ENCODE assay signal across 20 cellular contexts in the genomic region with DNA sequence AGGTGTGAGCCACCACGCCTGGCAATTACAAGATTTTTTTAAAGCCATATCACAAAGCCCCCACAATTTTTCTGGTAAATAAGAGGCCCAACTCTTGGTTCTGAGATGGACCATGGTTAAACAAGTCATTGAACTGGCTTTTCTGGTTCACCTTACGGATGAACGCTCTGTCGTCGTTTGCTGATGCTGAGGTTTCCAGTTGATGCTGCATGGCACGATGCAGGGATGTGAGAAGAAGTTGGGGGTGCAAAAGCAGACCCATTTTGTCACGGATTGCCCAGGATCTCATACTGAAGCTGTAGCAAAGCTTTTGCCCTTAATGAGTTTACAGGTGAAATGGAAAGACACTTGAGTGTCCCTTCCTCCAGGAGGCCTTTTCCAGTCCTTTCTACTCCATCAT. TPM values are rescaled to one million over a fixed set of nuclear protein-coding genes. Genes with fewer than 3 reads are reported as not detected.
DNase-seq lines count a peak whose midpoint lies in the region; ATAC-seq and TF ChIP-seq lines count a peak whose summit lies in the region.
"Had no signal": no experiment of that assay in that cellular context is flagged by ENCODE, and none has a peak within 500 bp of the region (broad histone marks: within the 10 kb centered on the region; RNA-seq: fewer than 3 reads in every experiment).

No MANE protein-coding gene starts in this region.

- H3K27me3 ChIP-seq in vagina: no peaks in the 10 kb centered on the region

- no peak for ATAC-seq in stimulated activated naive CD8-positive, alpha-beta T cell treated with anti-CD3 and anti-CD28 coated beads, Interleukin-15, amount 100 ng/mL, for 72 hours
- ATAC-seq in GM21447 (IDR thresholded peaks at IDR 0.05; ENCODE audit: unreplicated experiment): no peak
- ATAC-seq: HepG2 had no signal

- DNase-seq in activated CD8-positive, alpha-beta memory T cell treated with anti-CD3 and anti-CD28 coated beads for 24 hours: peak; percentile 50
- no peak for DNase-seq in activated CD8-positive, alpha-beta memory T cell treated with anti-CD3 and anti-CD28 coated beads, Interleukin-2, amount 50 U/mL, for 4 hours
- no peak for DNase-seq in stimulated activated naive CD8-positive, alpha-beta T cell treated with anti-CD3 and anti-CD28 coated beads, Interleukin-15, amount 100 ng/mL, for 72 hours
- DNase-seq in coronary artery (ENCODE audit: low spot score) (peak; percentile 28), vagina (ENCODE audit: extremely low spot score in 2 of 2) (peak; percentile 52 to 58), GM20000 (ENCODE audit: low spot score) (no peak)
- DNase-seq: AML-193, EL, HFFc6, KG1, NCI-H1436, NCI-H2029, NCI-H774, PC-9 had no signal

- no peaks in the 10 kb centered on the region for H3K4me1 ChIP-seq in vagina

- H3K27ac ChIP-seq in coronary artery: no peak overlapping the region
- H3K27ac ChIP-seq in vagina: no peak overlapping the region
- H3K27ac ChIP-seq: PC-9 had no signal

- H3K9me3 ChIP-seq in vagina: no peaks in the 10 kb centered on the region

- no peak overlapping the region for H3K4me3 ChIP-seq in coronary artery
- no peak overlapping the region for H3K4me3 ChIP-seq in vagina
- H3K4me3 ChIP-seq: PC-9 had no signal

- intact Hi-C loops in vagina (cut with DNase I): no loop called here

- no peaks in the 10 kb centered on the region for H3K27me3 Mint-ChIP-seq in stimulated activated naive CD8-positive, alpha-beta T cell treated with anti-CD3 and anti-CD28 coated beads, Interleukin-15, Interleukin-2, amounts not matched to agents 100 ng/mL and 50 ng/mL, for 24 hours
- H3K27me3 Mint-ChIP-seq in stimulated activated naive CD8-positive, alpha-beta T cell treated with anti-CD3 and anti-CD28 coated beads, Interleukin-15, amount 100 ng/mL, for 72 hours: no peaks in the 10 kb centered on the region

- no peak for TF ChIP-seq POLR2A in vagina (IDR thresholded peaks at IDR 0.05)

- peaks cover 71% of the 10 kb centered on the region for H3K4me1 Mint-ChIP-seq in stimulated activated naive CD8-positive, alpha-beta T cell treated with anti-CD3 and anti-CD28 coated beads, Interleukin-15, Interleukin-2, amounts not matched to agents 100 ng/mL and 50 ng/mL, for 24 hours (ENCODE audit: low read depth)
- H3K4me1 Mint-ChIP-seq in stimulated activated naive CD8-positive, alpha-beta T cell treated with anti-CD3 and anti-CD28 coated beads, Interleukin-15, amount 100 ng/mL, for 72 hours: peaks cover 53% of the 10 kb centered on the region

- peak overlapping the region; percentile 63 for H3K27ac Mint-ChIP-seq in stimulated activated naive CD8-positive, alpha-beta T cell treated with anti-CD3 and anti-CD28 coated beads, Interleukin-15, Interleukin-2, amounts not matched to agents 100 ng/mL and 50 ng/mL, for 24 hours
- peak overlapping the region in 1 of 2 donors; percentile 60 for H3K27ac Mint-ChIP-seq in stimulated activated naive CD8-positive, alpha-beta T cell treated with anti-CD3 and anti-CD28 coated beads, Interleukin-15, amount 100 ng/mL, for 72 hours
- H3K27ac Mint-ChIP-seq: HFFc6 had no signal

- H3K36me3 Mint-ChIP-seq in stimulated activated naive CD8-positive, alpha-beta T cell treated with anti-CD3 and anti-CD28 coated beads, Interleukin-15, Interleukin-2, amounts not matched to agents 100 ng/mL and 50 ng/mL, for 24 hours (ENCODE audit: low read depth): peaks cover 31% of the 10 kb centered on the region

- no peak for TF ChIP-seq CTCF in coronary artery (IDR thresholded peaks at IDR 0.05)
- TF ChIP-seq CTCF in vagina (IDR thresholded peaks at IDR 0.05): no peak
- no peak for TF ChIP-seq CTCF in GM20000 (IDR thresholded peaks at IDR 0.05; ENCODE audit: extremely low read depth, missing control alignments)

- H3K9me3 Mint-ChIP-seq in stimulated activated naive CD8-positive, alpha-beta T cell treated with anti-CD3 and anti-CD28 coated beads, Interleukin-15, Interleukin-2, amounts not matched to agents 100 ng/mL and 50 ng/mL, for 24 hours: no peaks in the 10 kb centered on the region
- no peaks in the 10 kb centered on the region for H3K9me3 Mint-ChIP-seq in stimulated activated naive CD8-positive, alpha-beta T cell treated with anti-CD3 and anti-CD28 coated beads, Interleukin-15, amount 100 ng/mL, for 72 hours
- H3K9me3 Mint-ChIP-seq: HFFc6 had no signal

- H3K4me3 Mint-ChIP-seq in stimulated activated naive CD8-positive, alpha-beta T cell treated with anti-CD3 and anti-CD28 coated beads, Interleukin-15, Interleukin-2, amounts not matched to agents 100 ng/mL and 50 ng/mL, for 24 hours: peak overlapping the region; percentile 31
- H3K4me3 Mint-ChIP-seq in stimulated activated naive CD8-positive, alpha-beta T cell treated with anti-CD3 and anti-CD28 coated beads, Interleukin-15, amount 100 ng/mL, for 72 hours: peak overlapping the region in 1 of 2 donors; percentile 75
- H3K4me3 Mint-ChIP-seq: HFFc6 had no signal

- no peaks in the 10 kb centered on the region for H3K36me3 ChIP-seq in vagina

RNA-seq across cellular contexts. Expression of a gene that starts 2.0 kb away (rescaled TPM):
- not detected for total RNA-seq in vagina
- total RNA-seq: H4, HepG2, HFFc6, M059J, NCI-H460, PC-9 had no signal

RNA-seq across cellular contexts. Expression of a gene that starts 24.7 kb away (rescaled TPM):
- total RNA-seq in vagina: 50.6 TPM

Comparison
In these comparisons a context has a peak if more than half of its experiments do, and no peak if none do; other contexts are left out.
1. DNase-seq: peak in activated CD8-positive, alpha-beta memory T cell treated with anti-CD3 and anti-CD28 coated beads for 24 hours (single experiment), coronary artery (single experiment) and vagina (2 of 2); none in activated CD8-positive, alpha-beta memory T cell treated with anti-CD3 and anti-CD28 coated beads, Interleukin-2, amount 50 U/mL, for 4 hours (single experiment), stimulated activated naive CD8-positive, alpha-beta T cell treated with anti-CD3 and anti-CD28 coated beads, Interleukin-15, amount 100 ng/mL, for 72 hours (0 of 2) and GM20000 (single experiment).